ENCODE assay signal across 12 cellular contexts in the genomic region with DNA sequence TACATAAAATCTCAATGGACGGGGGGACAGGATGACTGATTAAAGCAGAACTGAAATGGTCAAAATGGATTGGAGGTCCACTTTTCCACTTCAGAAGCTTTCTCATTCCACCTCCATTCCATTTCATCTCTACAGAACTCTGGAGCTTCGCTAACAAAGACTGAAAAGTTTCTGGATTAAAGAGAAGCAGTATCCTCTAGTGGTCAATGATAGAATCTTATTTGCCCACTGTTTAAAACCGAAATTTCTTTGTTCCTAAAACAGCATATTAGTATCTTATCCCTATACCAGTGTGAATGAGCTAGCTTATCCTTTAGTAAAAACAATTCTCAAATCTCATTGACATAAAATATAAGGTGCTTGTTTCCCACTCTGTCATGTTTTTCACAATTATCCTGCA.
DNase-seq lines count a peak whose midpoint lies in the region; ATAC-seq and TF ChIP-seq lines count a peak whose summit lies in the region.
"Had no signal": no experiment of that assay in that cellular context is flagged by ENCODE, and none has a peak within 500 bp of the region (broad histone marks: within the 10 kb centered on the region; RNA-seq: fewer than 3 reads in every experiment).

No MANE protein-coding gene starts in this region.

- CTCF ChIA-PET in CD8-positive, alpha-beta T cell (lab: Charles Lee), result no interaction called here

- H3K9me3 ChIP-seq in CD8-positive, alpha-beta T cell (ENCODE audit: low read length), result no peaks in the 10 kb centered on the region
- no peaks in the 10 kb centered on the region for H3K9me3 ChIP-seq in psoas muscle

- intact Hi-C loops in CD8-positive, alpha-beta T cell (cut with DNase I, micrococcal nuclease), result no loop called here
- intact Hi-C loops in psoas muscle (cut with DNase I), result no loop called here

- no peaks in the 10 kb centered on the region for H3K36me3 Mint-ChIP-seq in progenitor cell of endocrine pancreas (ENCODE audit: insufficient read depth)
- no peaks in the 10 kb centered on the region for H3K36me3 Mint-ChIP-seq in CD8-positive, alpha-beta T cell
- H3K36me3 Mint-ChIP-seq: IgD-negative memory B cell had no signal

- H3K9me3 Mint-ChIP-seq in progenitor cell of endocrine pancreas (ENCODE audit: low read depth), result no peaks in the 10 kb centered on the region
- no peaks in the 10 kb centered on the region for H3K9me3 Mint-ChIP-seq in CD8-positive, alpha-beta T cell

- peak; percentile 12 for DNase-seq in DMS53 (lab: John Stamatoyannopoulos, UW)
- no peak for DNase-seq in DMS53 treated with DMSO at 0.1 percent for 48 hours (lab: John Stamatoyannopoulos, UW; ENCODE audit: unreplicated experiment)
- peak; percentile 10 for DNase-seq in NCI-H1092 treated with DMSO at 0.1 percent for 48 hours (lab: John Stamatoyannopoulos, UW)
- peak; percentile 54 to 58 for DNase-seq in T47D (ENCODE audit: low read depth in 1 of 2, low spot score in 1 of 2)
- no peak for DNase-seq in progenitor cell of endocrine pancreas (ENCODE audit: low spot score, unreplicated experiment)
- DNase-seq in CD8-positive, alpha-beta T cell, result no peak
- DNase-seq in psoas muscle, result no peak
- DNase-seq: 8988T; activated CD4-positive, alpha-beta T cell treated with anti-CD3 and anti-CD28 coated beads for 4 hours; substantia nigra had no signal

- POLR2A ChIA-PET in CD8-positive, alpha-beta T cell (lab: Charles Lee), result no interaction called here

- peaks cover 2% of the 10 kb centered on the region for H3K4me1 Mint-ChIP-seq in progenitor cell of endocrine pancreas (ENCODE audit: low read depth)
- H3K4me1 Mint-ChIP-seq in CD8-positive, alpha-beta T cell (ENCODE audit: low read depth), result no peaks in the 10 kb centered on the region
- H3K4me1 Mint-ChIP-seq: IgD-negative memory B cell had no signal

- H3K27ac ChIP-seq in CD8-positive, alpha-beta T cell (ENCODE audit: low read depth, low read length), result no peak overlapping the region
- no peak overlapping the region for H3K27ac ChIP-seq in psoas muscle

- in situ Hi-C loops in T47D (cut with HindIII; ENCODE audit: low pct_unique_long_range_greater_than_20kb, low sequenced_read_pairs), result no loop called here

- no peak for ATAC-seq in CD8-positive, alpha-beta T cell
- no peak for ATAC-seq in HG03457 (IDR thresholded peaks at IDR 0.05; ENCODE audit: unreplicated experiment)
- ATAC-seq in psoas muscle, result no peak

- no peak overlapping the region for H3K27ac Mint-ChIP-seq in progenitor cell of endocrine pancreas
- no peak overlapping the region for H3K27ac Mint-ChIP-seq in CD8-positive, alpha-beta T cell
- H3K27ac Mint-ChIP-seq: IgD-negative memory B cell had no signal

- H3K27me3 ChIP-seq in CD8-positive, alpha-beta T cell (ENCODE audit: insufficient read depth, low read length), result no peaks in the 10 kb centered on the region
- H3K27me3 ChIP-seq in psoas muscle (ENCODE audit: insufficient read depth in 3 of 3, low read length in 2 of 3), result no peaks in the 10 kb centered on the region

- TF ChIP-seq CTCF in progenitor cell of endocrine pancreas (IDR thresholded peaks at IDR 0.05; ENCODE audit: unreplicated experiment) (peak; percentile 35), psoas muscle (IDR thresholded peaks at IDR 0.05) (no peak)
- no peak for TF ChIP-seq CTCF in CD8-positive, alpha-beta T cell (IDR thresholded peaks at IDR 0.05)

- H3K27me3 Mint-ChIP-seq in progenitor cell of endocrine pancreas, result no peaks in the 10 kb centered on the region
- no peaks in the 10 kb centered on the region for H3K27me3 Mint-ChIP-seq in CD8-positive, alpha-beta T cell (ENCODE audit: low read depth)
- H3K27me3 Mint-ChIP-seq: IgD-negative memory B cell had no signal

- H3K4me3 ChIP-seq in CD8-positive, alpha-beta T cell (ENCODE audit: low read depth, low read length), result no peak overlapping the region
- no peak overlapping the region for H3K4me3 ChIP-seq in psoas muscle

- H3K4me3 Mint-ChIP-seq in progenitor cell of endocrine pancreas (ENCODE audit: low read depth), result no peak overlapping the region
- H3K4me3 Mint-ChIP-seq in CD8-positive, alpha-beta T cell, result no peak overlapping the region
- H3K4me3 Mint-ChIP-seq: IgD-negative memory B cell had no signal

- no peaks in the 10 kb centered on the region for H3K36me3 ChIP-seq in CD8-positive, alpha-beta T cell (ENCODE audit: insufficient read depth, low read length)
- no peaks in the 10 kb centered on the region for H3K36me3 ChIP-seq in psoas muscle (ENCODE audit: insufficient read depth in 1 of 2, low read depth in 1 of 2)

- WGBS in psoas muscle, 3 donors, result 50 to 55% (median 52%) methylated on average over 3 of the region's 3 CpGs

- no peaks in the 10 kb centered on the region for H3K4me1 ChIP-seq in CD8-positive, alpha-beta T cell (ENCODE audit: insufficient read depth, low read length)
- H3K4me1 ChIP-seq in psoas muscle, result no peaks in the 10 kb centered on the region

Comparison
In these comparisons a context has a peak if more than half of its experiments do, and no peak if none do; other contexts are left out.
1. DNase-seq: peak in DMS53 (single experiment), NCI-H1092 treated with DMSO at 0.1 percent for 48 hours (single experiment) and T47D (2 of 2); none in DMS53 treated with DMSO at 0.1 percent for 48 hours (single experiment), progenitor cell of endocrine pancreas (single experiment), CD8-positive, alpha-beta T cell (0 of 7) and psoas muscle (0 of 2).